1 cellular context compared by ENCODE assay signal in genomic region chr10:124240721-124241350, GRCh38.
TF ChIP-seq lines count a peak whose summit lies in the region.

No MANE protein-coding gene starts in this region.

TF ChIP-seq in H1, 55 proteins besides CTCF, POLR2A, EP300 and RAD21 (continued from another document):
- TF ChIP-seq ATF2 (IDR thresholded peaks at IDR 0.05; ENCODE audit: low read length) (no peak), YY1 (IDR thresholded peaks at IDR 0.05; ENCODE audit: low read depth, low read length) (no peak), CTBP2 (IDR thresholded peaks at IDR 0.05; ENCODE audit: borderline replicate concordance, insufficient read depth, insufficient read length, low read length) (peak; percentile 70), SIRT6 (IDR thresholded peaks at IDR 0.05; ENCODE audit: low read length) (no peak)
